1 cellular context compared by ENCODE assay signal in the genomic region with DNA sequence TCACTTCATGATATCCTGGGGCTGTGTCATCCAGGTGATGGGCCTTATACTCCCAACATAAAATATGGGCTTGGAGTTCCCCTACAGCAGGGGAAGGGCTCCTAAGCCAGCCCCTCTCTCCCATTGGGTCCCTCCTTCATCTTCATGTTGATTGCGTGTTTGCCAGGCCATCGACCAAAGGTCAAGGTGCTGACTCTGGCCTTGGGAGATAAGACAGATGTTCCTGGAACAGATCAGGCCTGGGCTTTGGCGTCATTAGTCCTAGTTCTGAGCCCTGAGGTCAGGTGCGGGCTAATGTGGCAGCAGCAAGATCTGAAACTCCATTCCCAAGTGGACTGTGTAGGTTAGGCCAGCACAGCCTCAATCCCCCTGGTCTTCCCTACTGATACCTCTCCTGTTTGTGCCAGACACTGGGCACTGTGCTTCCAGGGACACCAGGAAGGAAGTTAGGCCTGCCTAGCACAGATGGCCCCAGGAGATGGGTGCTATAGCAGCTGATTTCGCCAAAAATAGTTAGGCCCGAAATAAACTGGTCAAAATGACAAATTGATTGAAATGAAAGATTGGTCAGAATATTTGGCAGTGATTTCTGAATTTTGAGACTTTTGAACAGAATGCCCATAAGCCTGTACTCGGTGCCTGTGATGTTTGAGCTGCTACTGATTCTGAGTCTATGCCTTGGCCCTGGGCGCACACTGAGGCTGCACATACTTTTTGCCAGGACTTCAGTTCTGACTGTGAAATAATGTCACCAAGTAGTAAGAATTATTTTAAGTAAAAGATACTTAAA.
TF ChIP-seq lines count a peak whose summit lies in the region.

No MANE protein-coding gene starts in this region.

TF ChIP-seq in liver, 16 proteins besides CTCF, POLR2A, EP300 and RAD21 (continued from another document):
- TF ChIP-seq MAX (IDR thresholded peaks at IDR 0.05), result no peak
- TF ChIP-seq SP1 (IDR thresholded peaks at IDR 0.05), result peak; percentile 85
- peak; percentile 72 for TF ChIP-seq NR2F2 (IDR thresholded peaks at IDR 0.05)
- no peak for TF ChIP-seq TAF1 (conservative IDR thresholded peaks at IDR 0.05)
